ENCODE assay signal across 16 cellular contexts in the genomic region with DNA sequence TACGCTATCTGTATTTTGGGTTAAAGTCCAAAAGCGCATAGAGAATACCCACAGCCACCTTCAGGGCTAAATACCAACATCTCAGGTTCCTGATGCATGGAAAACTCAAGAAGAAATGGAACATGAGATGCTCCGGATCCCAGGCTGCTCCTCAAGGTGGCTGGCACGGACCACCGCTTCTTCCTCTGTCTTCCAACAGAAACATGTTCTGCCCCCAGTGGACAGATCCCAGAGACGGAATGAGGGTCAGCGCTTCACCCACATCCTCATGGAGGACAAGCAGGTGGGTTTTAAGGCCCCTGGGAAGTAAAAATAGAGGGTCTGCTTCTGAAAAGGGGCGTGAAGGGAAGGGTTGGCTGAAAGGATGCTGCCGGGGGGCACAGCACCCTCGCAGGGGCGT. TPM values are rescaled to one million over a fixed set of nuclear protein-coding genes. Genes with fewer than 3 reads are reported as not detected.
"Had no signal": no experiment of that assay in that cellular context is flagged by ENCODE, and none has a peak within 500 bp of the region (broad histone marks: within the 10 kb centered on the region; RNA-seq: fewer than 3 reads in every experiment).

No MANE protein-coding gene starts in this region.

- H3K4me3 ChIP-seq: cardiac muscle cell had no signal

- H3K27ac ChIP-seq: cardiac muscle cell had no signal

- DNase-seq: activated naive CD4-positive, alpha-beta T cell; activated naive CD8-positive, alpha-beta T cell treated with anti-CD3 and anti-CD28 coated beads, Interleukin-2, amount 10 ng/mL, durations not matched to agents 7 days and 5 days; activated T-cell treated with anti-CD3 and anti-CD28 coated beads, Interleukin-2, amount 50 U/mL, for 1 hour; amniotic stem cell; dermis blood vessel endothelial cell; effector CD8-positive, alpha-beta T cell; left colon; naive B cell; nucleus accumbens; retina; stimulated activated CD4-positive, alpha-beta T cell treated with anti-CD3 and anti-CD28 coated beads, Interleukin-4, amount 100 ng/mL, for 4 hours; stimulated activated naive CD8-positive, alpha-beta T cell treated with anti-CD3 and anti-CD28 coated beads, Interleukin-15, Interleukin-2, amounts not matched to agents 100 U/mL and 50 U/mL, for 24 hours; T-helper 9 cell had no signal

- ATAC-seq: activated T-helper 17 cell treated with anti-CD3 and anti-CD28 coated beads, Interleukin-2, amount 50 U/mL, for 72 hours; left colon; stimulated activated naive CD8-positive, alpha-beta T cell treated with anti-CD3 and anti-CD28 coated beads, Interleukin-15, Interleukin-2, amounts not matched to agents 100 U/mL and 50 U/mL, for 24 hours; WTC11 had no signal

- H3K36me3 ChIP-seq: cardiac muscle cell had no signal

- H3K27me3 ChIP-seq: cardiac muscle cell had no signal

RNA-seq across cellular contexts. Expression of gene COL4A1, which starts 17.3 kb away (rescaled TPM):
- total RNA-seq: activated naive CD8-positive, alpha-beta T cell treated with anti-CD3 and anti-CD28 coated beads, Interleukin-2, amount 10 ng/mL, durations not matched to agents 7 days and 5 days; activated T-helper 17 cell treated with anti-CD3 and anti-CD28 coated beads, Interleukin-2, amount 50 U/mL, for 72 hours had no signal

RNA-seq across cellular contexts. Expression of gene COL4A2, which starts 17.4 kb away (rescaled TPM):
- total RNA-seq: activated naive CD8-positive, alpha-beta T cell treated with anti-CD3 and anti-CD28 coated beads, Interleukin-2, amount 10 ng/mL, durations not matched to agents 7 days and 5 days had no signal
